9 cellular contexts compared by ENCODE assay signal in the genomic region with DNA sequence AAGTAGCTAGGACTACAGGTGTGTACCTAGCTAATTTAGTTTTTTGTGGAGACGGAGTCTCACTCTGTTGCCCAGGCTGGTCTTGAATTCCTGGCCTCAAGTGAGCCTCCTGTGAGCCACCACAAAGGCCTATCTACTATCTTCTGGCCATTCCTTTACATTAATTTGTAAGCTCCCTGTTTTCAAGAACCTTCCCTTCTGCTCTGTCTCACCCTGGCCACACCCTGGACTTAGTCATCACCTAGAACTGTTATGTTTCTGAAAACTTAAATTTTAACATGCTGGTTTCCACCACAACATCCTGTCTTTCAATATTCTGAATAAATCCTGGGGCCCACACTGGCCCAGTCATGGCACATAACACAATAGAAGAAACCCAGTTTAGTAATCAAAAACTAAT. TPM values are rescaled to one million over a fixed set of nuclear protein-coding genes. Genes with fewer than 3 reads are reported as not detected.
A peak's percentile ranks its signal among the peaks of the same experiment; 100 is the strongest.
DNase-seq lines count a peak whose midpoint lies in the region; ATAC-seq and TF ChIP-seq lines count a peak whose summit lies in the region.
"Had no signal": no experiment of that assay in that cellular context is flagged by ENCODE, and none has a peak within 500 bp of the region (broad histone marks: within the 10 kb centered on the region; RNA-seq: fewer than 3 reads in every experiment).

No MANE protein-coding gene starts in this region.

- H3K4me3 Mint-ChIP-seq in CD14-positive monocyte, result peak overlapping the region; percentile 3 to 18
- H3K4me3 Mint-ChIP-seq in activated naive CD8-positive, alpha-beta T cell treated with anti-CD3 and anti-CD28 coated beads for 36 hours, result peak overlapping the region; percentile 38

- H2BK5ac ChIP-seq in mesendoderm (ENCODE audit: low read length), result no peak overlapping the region

- WGBS in mesendoderm (ENCODE audit: extremely low coverage, insufficient coverage, low lambda C conversion rate), result no CpG with 5 or more reads among the region's 1 CpG

- no TSS peak for BruUV-seq in OCI-LY7 (replicated peaks; lab: Mats Ljungman, UMichigan)

- no peaks in the 10 kb centered on the region for H3K9me3 ChIP-seq in OCI-LY7 (ENCODE audit: low read length)

- H3K9ac ChIP-seq in mesendoderm (ENCODE audit: low read length), result no peak overlapping the region

- H3K27ac Mint-ChIP-seq in CD14-positive monocyte, result peak overlapping the region; percentile 79 to 97 (median 92)
- peak overlapping the region; percentile 93 for H3K27ac Mint-ChIP-seq in activated naive CD8-positive, alpha-beta T cell treated with anti-CD3 and anti-CD28 coated beads for 36 hours

- H2BK120ac ChIP-seq in mesendoderm (ENCODE audit: low read depth, low read length), result no peak overlapping the region

- TF ChIP-seq CTCF in CD14-positive monocyte (IDR thresholded peaks at IDR 0.05) (no peak), OCI-LY7 (conservative IDR thresholded peaks at IDR 0.05; ENCODE audit: low read length) (no peak)

- no peaks in the 10 kb centered on the region for H3K9me2 ChIP-seq in OCI-LY7 (ENCODE audit: insufficient read depth, low read length)

- no peak overlapping the region for H3K23ac ChIP-seq in mesendoderm (ENCODE audit: low read length)

- H3K4me1 ChIP-seq in OCI-LY7 (ENCODE audit: insufficient read depth, low read length, poor library complexity, severe bottlenecking) (peaks cover 64% of the 10 kb centered on the region), mesendoderm (ENCODE audit: control insufficient read depth, low read depth, low read length) (peaks cover 4% of the 10 kb centered on the region)

- H3K18ac ChIP-seq in mesendoderm (ENCODE audit: low read length), result no peak overlapping the region

- H3K79me1 ChIP-seq in mesendoderm (ENCODE audit: low read length), result no peaks in the 10 kb centered on the region

- peak; percentile 72 for DNase-seq in CD14-positive monocyte (ENCODE audit: low spot score)
- DNase-seq in OCI-LY7 (ENCODE audit: low spot score), result no peak
- DNase-seq in activated naive CD8-positive, alpha-beta T cell treated with anti-CD3 and anti-CD28 coated beads for 36 hours, result peak; percentile 64
- peak; percentile 76 for DNase-seq in stimulated activated CD4-positive, alpha-beta T cell treated with anti-CD3 and anti-CD28 coated beads, Interleukin-15, amount 100 ng/mL, for 24 hours
- DNase-seq in mesendoderm, result no peak
- DNase-seq in middle frontal gyrus (ENCODE audit: extremely low spot score, low spot score), result no peak
- no peak for DNase-seq in NCI-H1092 (lab: John Stamatoyannopoulos, UW)

- H3K4me2 ChIP-seq in OCI-LY7 (ENCODE audit: low read length) (peak overlapping the region; percentile 3; the same call in 1 of the 2 replicates), mesendoderm (ENCODE audit: low read length) (no peak overlapping the region)

- POLR2A ChIA-PET in OCI-LY7 (lab: Charles Lee), result interaction anchor here (0.6 to 2.7 kb wide), 6 partner anchors 9 to 556 kb away, joined by 3 to 7 read pairs (median 4); partner anchors contain the start of genes PPOX and TOMM40L

- no peak overlapping the region for H4K8ac ChIP-seq in mesendoderm (ENCODE audit: low read depth, low read length)

- no peaks in the 10 kb centered on the region for H3K27me3 ChIP-seq in mesendoderm (ENCODE audit: insufficient read depth, low read length, poor library complexity)
- H3K27me3 ChIP-seq: dorsolateral prefrontal cortex had no signal

- H3K27ac ChIP-seq in OCI-LY7 (ENCODE audit: low read depth, low read length, poor library complexity, severe bottlenecking), result no peak overlapping the region
- no peak overlapping the region for H3K27ac ChIP-seq in mesendoderm (ENCODE audit: low read depth, low read length)

- H3K36me3 Mint-ChIP-seq in CD14-positive monocyte, result peaks cover 0 to 3% of the 10 kb centered on the region in 2 donors
- H3K36me3 Mint-ChIP-seq in activated naive CD8-positive, alpha-beta T cell treated with anti-CD3 and anti-CD28 coated beads for 36 hours, result peaks cover 3% of the 10 kb centered on the region

- H4K5ac ChIP-seq in mesendoderm (ENCODE audit: low read length), result no peak overlapping the region

- CTCF ChIA-PET in OCI-LY7 (lab: Charles Lee; ENCODE audit: unreplicated experiment), result interaction anchor here (1.0 to 1.2 kb wide), 3 partner anchors 9 to 43 kb away, joined by 4 to 5 read pairs (median 4); partner anchors contain the start of gene NDUFS2

- no peak overlapping the region; the same call in 1 of the 2 replicates for H2AFZ ChIP-seq in OCI-LY7 (ENCODE audit: low read length)

- peak; percentile 43 for ATAC-seq in GM21576 (IDR thresholded peaks at IDR 0.05; ENCODE audit: unreplicated experiment)

- no peaks in the 10 kb centered on the region for H4K20me1 ChIP-seq in OCI-LY7 (ENCODE audit: insufficient read depth, low read length)

- H3K56ac ChIP-seq in mesendoderm (ENCODE audit: low read length), result no peak overlapping the region

- H3K36me3 ChIP-seq in OCI-LY7 (ENCODE audit: insufficient read depth, low read length) (no peaks in the 10 kb centered on the region), mesendoderm (ENCODE audit: control insufficient read depth, insufficient read depth, low read length) (no peaks in the 10 kb centered on the region)

- H3K4me1 Mint-ChIP-seq in CD14-positive monocyte, result peaks cover 72% of the 10 kb centered on the region
- H3K4me1 Mint-ChIP-seq in activated naive CD8-positive, alpha-beta T cell treated with anti-CD3 and anti-CD28 coated beads for 36 hours, result peaks cover 74% of the 10 kb centered on the region

- no peaks in the 10 kb centered on the region for H3K9me3 Mint-ChIP-seq in CD14-positive monocyte
- H3K9me3 Mint-ChIP-seq in activated naive CD8-positive, alpha-beta T cell treated with anti-CD3 and anti-CD28 coated beads for 36 hours, result no peaks in the 10 kb centered on the region

- no peak overlapping the region for H2BK15ac ChIP-seq in mesendoderm (replicated peaks; ENCODE audit: low read depth)

- H3K4me3 ChIP-seq in OCI-LY7 (ENCODE audit: low read depth, low read length, poor library complexity, severe bottlenecking), result no peak overlapping the region
- H3K4me3 ChIP-seq in mesendoderm (ENCODE audit: low read length), result no peak overlapping the region
- H3K4me3 ChIP-seq: dorsolateral prefrontal cortex had no signal

- no peaks in the 10 kb centered on the region for H3K79me2 ChIP-seq in OCI-LY7 (ENCODE audit: insufficient read depth, low read depth, low read length)
- no peaks in the 10 kb centered on the region for H3K79me2 ChIP-seq in mesendoderm (ENCODE audit: control insufficient read depth, insufficient read depth, low read length)

- H3K27me3 Mint-ChIP-seq in CD14-positive monocyte (ENCODE audit: low read depth in 3 of 3), result peaks cover 0 to 1% (median 0%) of the 10 kb centered on the region in 3 donors
- H3K27me3 Mint-ChIP-seq in activated naive CD8-positive, alpha-beta T cell treated with anti-CD3 and anti-CD28 coated beads for 36 hours, result no peaks in the 10 kb centered on the region

- H2AK5ac ChIP-seq in mesendoderm (ENCODE audit: low read length), result no peak overlapping the region

- intact Hi-C loops in CD14-positive monocyte (cut with micrococcal nuclease) (no loop called here), OCI-LY7 (cut with micrococcal nuclease; ENCODE audit: unreplicated experiment) (no loop called here)

- no peak overlapping the region for H3K4ac ChIP-seq in mesendoderm (ENCODE audit: low read depth, low read length)

RNA-seq across cellular contexts. Expression of gene B4GALT3, which starts 4.9 kb away (rescaled TPM):
- polyA plus RNA-seq in CD14-positive monocyte, result 10 to 100 TPM; 16.8 to 21.0 TPM
- total RNA-seq in OCI-LY7 (2014; rRNA removed; shearing (Covaris generic)), result 36.2 and 39.1 TPM in 2 replicates
- total RNA-seq in OCI-LY7 (2022), result 41.7 and 49.8 TPM in 2 replicates
- total RNA-seq in activated naive CD8-positive, alpha-beta T cell treated with anti-CD3 and anti-CD28 coated beads for 36 hours, result 10 to 100 TPM; 49.5 to 53.9 TPM
- polyA plus RNA-seq in mesendoderm (2013, experiment 1 of 2), result 39.5 TPM
- polyA plus RNA-seq in mesendoderm (2013, experiment 2 of 2), result 37.7 TPM

RNA-seq across cellular contexts. Expression of gene PPOX, which starts 16.0 kb away (rescaled TPM):
- polyA plus RNA-seq in CD14-positive monocyte, result 10 to 100 TPM; 10.5 to 10.8 TPM
- 40.1 and 42.0 TPM in 2 replicates for total RNA-seq in OCI-LY7 (2014; rRNA removed; shearing (Covaris generic))
- total RNA-seq in OCI-LY7 (2022), result 45.5 and 53.2 TPM in 2 replicates
- total RNA-seq in activated naive CD8-positive, alpha-beta T cell treated with anti-CD3 and anti-CD28 coated beads for 36 hours, result 10 to 100 TPM; 20.1 to 20.8 TPM
- polyA plus RNA-seq in mesendoderm (2013, experiment 1 of 2), result 8.0 TPM
- polyA plus RNA-seq in mesendoderm (2013, experiment 2 of 2), result 7.6 TPM

RNA-seq across cellular contexts. Expression of gene ADAMTS4, which starts 16.6 kb away (rescaled TPM):
- under 1 TPM in 1 of 2 donors, not detected in 1; 0.01 TPM for polyA plus RNA-seq in CD14-positive monocyte
- 0.03 TPM in 2 replicates for total RNA-seq in OCI-LY7 (2014; rRNA removed; shearing (Covaris generic))
- total RNA-seq in OCI-LY7 (2022), result 0.07 and 0.15 TPM in 2 replicates
- total RNA-seq in activated naive CD8-positive, alpha-beta T cell treated with anti-CD3 and anti-CD28 coated beads for 36 hours, result 1 to 10 TPM; 2.5 to 3.8 TPM
- polyA plus RNA-seq in mesendoderm (2013, experiment 1 of 2), result 1.1 TPM
- 1.1 TPM for polyA plus RNA-seq in mesendoderm (2013, experiment 2 of 2)

RNA-seq across cellular contexts. Expression of gene NDUFS2, which starts 20.0 kb away (rescaled TPM):
- polyA plus RNA-seq in CD14-positive monocyte, result 100 to 1,000 TPM; 101 to 119 TPM
- 62.9 and 76.4 TPM in 2 replicates for total RNA-seq in OCI-LY7 (2014; rRNA removed; shearing (Covaris generic))
- total RNA-seq in OCI-LY7 (2022), result 72.1 and 73.4 TPM in 2 replicates
- 10 to 100 TPM; 87.7 to 95.8 TPM for total RNA-seq in activated naive CD8-positive, alpha-beta T cell treated with anti-CD3 and anti-CD28 coated beads for 36 hours
- 35.6 TPM for polyA plus RNA-seq in mesendoderm (2013, experiment 1 of 2)
- polyA plus RNA-seq in mesendoderm (2013, experiment 2 of 2), result 35.4 TPM

RNA-seq across cellular contexts. Expression of gene USP21, which starts 22.9 kb away (rescaled TPM):
- 10 to 100 TPM; 11.0 to 11.3 TPM for polyA plus RNA-seq in CD14-positive monocyte
- total RNA-seq in OCI-LY7 (2014; rRNA removed; shearing (Covaris generic)), result 18.4 and 19.6 TPM in 2 replicates
- 29.5 and 34.0 TPM in 2 replicates for total RNA-seq in OCI-LY7 (2022)
- total RNA-seq in activated naive CD8-positive, alpha-beta T cell treated with anti-CD3 and anti-CD28 coated beads for 36 hours, result 10 to 100 TPM; 24.2 to 25.4 TPM
- 16.1 TPM for polyA plus RNA-seq in mesendoderm (2013, experiment 1 of 2)
- 15.7 TPM for polyA plus RNA-seq in mesendoderm (2013, experiment 2 of 2)

Comparison
In these comparisons a context has a peak if more than half of its experiments do, and no peak if none do; other contexts are left out.
1. DNase-seq: peak in CD14-positive monocyte (single experiment), activated naive CD8-positive, alpha-beta T cell treated with anti-CD3 and anti-CD28 coated beads for 36 hours (single experiment) and stimulated activated CD4-positive, alpha-beta T cell treated with anti-CD3 and anti-CD28 coated beads, Interleukin-15, amount 100 ng/mL, for 24 hours (single experiment); none in OCI-LY7 (single experiment), mesendoderm (single experiment), middle frontal gyrus (single experiment) and NCI-H1092 (single experiment).